Comparison of ENCODE assay signal across 22 cellular contexts in the genomic region with DNA sequence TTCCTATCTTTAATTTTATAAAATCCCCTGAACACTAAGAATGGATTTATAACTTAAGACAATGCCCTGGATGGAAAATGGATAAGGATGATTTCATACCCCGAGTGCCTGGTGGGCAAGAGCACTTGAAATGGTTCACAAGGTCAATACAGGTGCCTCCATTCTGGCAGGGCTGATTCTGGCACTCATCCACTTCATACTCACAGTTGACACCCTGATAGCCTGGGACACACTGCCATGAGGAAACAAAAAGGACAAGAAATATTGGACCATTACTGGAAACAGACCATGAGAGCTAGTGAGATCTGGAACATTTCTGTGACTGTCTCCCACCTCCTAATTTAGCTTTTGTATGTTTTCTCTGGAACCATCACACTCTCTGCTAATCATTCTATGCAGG. TPM values are rescaled to one million over a fixed set of nuclear protein-coding genes. Genes with fewer than 3 reads are reported as not detected.
A peak's percentile ranks its signal among the peaks of the same experiment; 100 is the strongest.
DNase-seq lines count a peak whose midpoint lies in the region; ATAC-seq and TF ChIP-seq lines count a peak whose summit lies in the region.
"Had no signal": no experiment of that assay in that cellular context is flagged by ENCODE, and none has a peak within 500 bp of the region (broad histone marks: within the 10 kb centered on the region; RNA-seq: fewer than 3 reads in every experiment).

No MANE protein-coding gene starts in this region.

- H3K9me3 ChIP-seq in left ventricle myocardium inferior (replicated peaks), result peaks cover 12% of the 10 kb centered on the region

- ATAC-seq in left ventricle myocardium superior (peak; percentile 87), left lobe of liver (peak; percentile 37), HG03439 (IDR thresholded peaks at IDR 0.05; ENCODE audit: unreplicated experiment) (no peak)
- ATAC-seq: HepG2, Panc1 had no signal

- peaks cover 25% of the 10 kb centered on the region for H3K4me1 ChIP-seq in left ventricle myocardium inferior
- H3K4me1 ChIP-seq: BLaER1 had no signal

- peaks cover 73% of the 10 kb centered on the region for H3K36me3 ChIP-seq in left ventricle myocardium inferior

- DNase-seq in NCI-H345 (lab: John Stamatoyannopoulos, UW) (peak; percentile 20), NCI-H345 treated with DMSO at 0.1 percent for 48 hours (lab: John Stamatoyannopoulos, UW; ENCODE audit: unreplicated experiment) (no peak), left ventricle myocardium superior (no peak), left ventricle myocardium inferior (no peak), left lobe of liver (ENCODE audit: low spot score) (no peak)
- DNase-seq in central memory CD4-positive, alpha-beta T cell, result no peak
- DNase-seq: CD4-positive, CD25-positive, alpha-beta regulatory T cell; Karpas-422; NCI-H1694; NCI-H2081 treated with DMSO at 0.1 percent for 48 hours; NCI-H526 treated with DMSO at 0.1 percent for 48 hours; SIG-M5 had no signal

- intact Hi-C loops in left ventricle myocardium superior (cut with micrococcal nuclease) (loop anchor here (10.0 kb wide), 1 partner anchor 191 kb away; no protein-coding TSS in a partner anchor), left ventricle myocardium inferior (cut with micrococcal nuclease) (no loop called here)

- no peak overlapping the region for H3K27ac ChIP-seq in left ventricle myocardium inferior (replicated peaks)
- H3K27ac ChIP-seq: BLaER1, RWPE1, SK-N-MC had no signal

- H3K4me3 ChIP-seq in left ventricle myocardium inferior, result no peak overlapping the region
- H3K4me3 ChIP-seq: BLaER1, SK-N-MC had no signal

- no peaks in the 10 kb centered on the region for H3K27me3 ChIP-seq in left ventricle myocardium inferior (ENCODE audit: low read depth)
- H3K27me3 ChIP-seq: BLaER1 had no signal

- TF ChIP-seq CTCF in left ventricle myocardium inferior (IDR thresholded peaks at IDR 0.05; ENCODE audit: borderline replicate concordance), result no peak

RNA-seq across cellular contexts. Expression of a gene that starts 39.1 kb away (rescaled TPM):
- total RNA-seq in left ventricle myocardium superior, result not detected
- not detected for total RNA-seq in left ventricle myocardium inferior
- total RNA-seq in left lobe of liver, result not detected
- total RNA-seq: CD4-positive, CD25-positive, alpha-beta regulatory T cell; HepG2; HT1080; M059J; NCI-H460; OCI-LY7 had no signal
